ENCODE assay signal across 1 cellular context in the genomic region with DNA sequence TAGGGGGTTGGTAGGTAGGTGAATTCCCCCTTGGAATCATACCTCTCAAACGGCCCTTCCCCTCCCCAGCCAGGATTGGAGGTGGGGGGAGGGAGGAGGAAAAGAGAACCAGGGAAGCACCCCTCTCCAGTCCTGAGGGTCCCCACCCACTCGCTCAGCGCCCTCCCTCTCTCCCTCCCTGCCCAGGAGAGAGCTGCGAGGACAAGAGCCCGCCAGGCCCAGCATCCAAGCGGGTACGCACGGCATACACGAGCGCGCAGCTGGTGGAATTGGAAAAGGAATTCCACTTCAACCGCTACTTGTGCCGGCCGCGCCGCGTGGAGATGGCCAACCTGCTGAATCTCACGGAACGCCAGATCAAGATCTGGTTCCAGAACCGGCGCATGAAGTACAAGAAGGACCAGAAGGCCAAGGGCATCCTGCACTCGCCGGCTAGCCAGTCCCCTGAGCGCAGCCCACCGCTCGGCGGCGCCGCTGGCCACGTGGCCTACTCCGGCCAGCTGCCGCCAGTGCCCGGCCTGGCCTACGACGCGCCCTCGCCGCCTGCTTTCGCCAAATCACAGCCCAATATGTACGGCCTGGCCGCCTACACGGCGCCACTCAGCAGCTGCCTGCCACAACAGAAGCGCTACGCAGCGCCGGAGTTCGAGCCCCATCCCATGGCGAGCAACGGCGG.
TF ChIP-seq lines count a peak whose summit lies in the region.

No MANE protein-coding gene starts in this region.

TF ChIP-seq in HepG2, 621 proteins besides CTCF, POLR2A, EP300 and RAD21:
- TF ChIP-seq TAF1 (CRISPR knock-in tag; IDR thresholded peaks at IDR 0.05) (0 out of 2 replicates have a peak, but pooled peaks have one; percentile 15), HOXA3 (CRISPR knock-in tag; IDR thresholded peaks at IDR 0.05) (peak; percentile 45; the same call in 1 of the 2 replicates), ZHX1 (CRISPR knock-in tag; IDR thresholded peaks at IDR 0.05; ENCODE audit: low read depth) (peak; percentile 24; the same call in 1 of the 2 replicates), ARID3A (IDR thresholded peaks at IDR 0.05; ENCODE audit: low read depth, low read length) (no peak), ZNF768 (CRISPR knock-in tag; IDR thresholded peaks at IDR 0.05) (0 out of 2 replicates have a peak, but pooled peaks have one; percentile 4), MYNN (CRISPR knock-in tag; IDR thresholded peaks at IDR 0.05; ENCODE audit: low read depth) (no peak)
